27 cellular contexts compared by ENCODE assay signal in the genomic region with DNA sequence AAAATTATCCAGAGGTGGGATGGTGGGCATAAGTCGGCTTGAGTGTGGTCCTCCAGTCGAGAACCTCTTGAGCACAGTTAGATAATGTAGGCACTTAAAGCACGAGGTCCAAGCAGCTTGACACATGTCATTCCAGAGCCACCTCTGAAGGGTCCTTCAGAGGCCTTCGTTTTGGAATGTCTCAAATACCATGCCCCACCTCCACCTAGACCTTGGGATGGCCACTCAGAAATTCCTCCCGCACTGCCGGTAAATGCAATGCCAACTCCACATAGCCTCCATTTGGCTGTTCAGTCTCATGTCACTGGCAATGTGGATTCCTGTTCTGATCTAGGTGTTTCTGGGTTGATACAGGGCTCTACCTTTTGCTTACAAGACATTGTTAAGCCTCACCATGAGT. TPM values are rescaled to one million over a fixed set of nuclear protein-coding genes. Genes with fewer than 3 reads are reported as not detected.
"Had no signal": no experiment of that assay in that cellular context is flagged by ENCODE, and none has a peak within 500 bp of the region (broad histone marks: within the 10 kb centered on the region; RNA-seq: fewer than 3 reads in every experiment).

No MANE protein-coding gene starts in this region.

- H3K4me2 ChIP-seq: neural progenitor cell, smooth muscle cell had no signal

- H3K9me3 Mint-ChIP-seq: endodermal cell had no signal

- FAIRE-seq: colon, keratinocyte had no signal

- H3K4me1 ChIP-seq: gastrocnemius medialis, parathyroid adenoma, suprapubic skin, transverse colon had no signal

- ATAC-seq: esophagus mucosa; gastrocnemius medialis; left lobe of liver; mucosa of descending colon; natural killer cell treated with Interleukin-12 subunit alpha and Interleukin-12 subunit beta and Interleukin-15 and Interleukin-18, amount 100 ng/mL, for 72 hours; sciatic nerve; stimulated activated naive CD8-positive, alpha-beta T cell treated with anti-CD3 and anti-CD28 coated beads, Interleukin-15, amount 100 ng/mL, for 72 hours had no signal

- H3K27me3 Mint-ChIP-seq: dendritic cell treated with granulocyte-macrophage colony-stimulating factor and Interleukin-4, amounts not matched to agents 40 ng/mL and 50 ng/mL, for 4 days; naive B cell; natural killer cell treated with Interleukin-12 subunit alpha and Interleukin-12 subunit beta and Interleukin-15 and Interleukin-18, amount 100 ng/mL, for 72 hours; progenitor cell of endocrine pancreas; stimulated activated naive CD8-positive, alpha-beta T cell treated with anti-CD3 and anti-CD28 coated beads, Interleukin-15, amount 100 ng/mL, for 72 hours had no signal

- H3K9ac ChIP-seq: neural progenitor cell, parathyroid adenoma had no signal

- H2AFZ ChIP-seq: neural progenitor cell, parathyroid adenoma had no signal

- H3K4me3 ChIP-seq: gastrocnemius medialis, mucosa of descending colon, neural progenitor cell, smooth muscle cell, suprapubic skin, transverse colon had no signal

- H3K27me3 ChIP-seq: gastrocnemius medialis, neural progenitor cell, suprapubic skin, transverse colon had no signal

- H3K27ac Mint-ChIP-seq: dendritic cell treated with granulocyte-macrophage colony-stimulating factor and Interleukin-4, amounts not matched to agents 40 ng/mL and 50 ng/mL, for 4 days; endodermal cell; mesothelial cell of epicardium; natural killer cell treated with Interleukin-12 subunit alpha and Interleukin-12 subunit beta and Interleukin-15 and Interleukin-18, amount 100 ng/mL, for 72 hours; neural progenitor cell; progenitor cell of endocrine pancreas; stimulated activated naive CD8-positive, alpha-beta T cell treated with anti-CD3 and anti-CD28 coated beads, Interleukin-15, amount 100 ng/mL, for 72 hours had no signal

- H3K27ac ChIP-seq: epithelial cell of prostate, gastrocnemius medialis, neural progenitor cell, parathyroid adenoma, suprapubic skin, transverse colon had no signal

- H3K79me2 ChIP-seq: parathyroid adenoma had no signal

- H3K4me1 Mint-ChIP-seq: naive B cell; stimulated activated naive CD8-positive, alpha-beta T cell treated with anti-CD3 and anti-CD28 coated beads, Interleukin-15, amount 100 ng/mL, for 72 hours had no signal

- H3K4me3 Mint-ChIP-seq: dendritic cell treated with granulocyte-macrophage colony-stimulating factor and Interleukin-4, amounts not matched to agents 40 ng/mL and 50 ng/mL, for 4 days; endodermal cell; mesothelial cell of epicardium; naive B cell; natural killer cell treated with Interleukin-12 subunit alpha and Interleukin-12 subunit beta and Interleukin-15 and Interleukin-18, amount 100 ng/mL, for 72 hours; neural progenitor cell; stimulated activated naive CD8-positive, alpha-beta T cell treated with anti-CD3 and anti-CD28 coated beads, Interleukin-15, amount 100 ng/mL, for 72 hours had no signal

- H3K9me3 ChIP-seq: gastrocnemius medialis, mucosa of descending colon, suprapubic skin, transverse colon had no signal

- DNase-seq: effector CD8-positive, alpha-beta T cell; endodermal cell; gastrocnemius medialis; head of caudate nucleus; mucosa of descending colon; naive B cell; stimulated activated CD4-positive, alpha-beta T cell treated with anti-CD3 and anti-CD28 coated beads, Interleukin-12 subunit alpha, Interleukin-12 subunit beta, amount 100 ng/mL, for 4 hours; stimulated activated CD4-positive, alpha-beta T cell treated with anti-CD3 and anti-CD28 coated beads, Interleukin-1b, Interleukin-23, amount 100 ng/mL, for 48 hours; stimulated activated CD4-positive, alpha-beta T cell treated with anti-CD3 and anti-CD28 coated beads, Interleukin-4, amount 100 ng/mL, for 1 hour; stimulated activated CD8-positive, alpha-beta memory T cell treated with anti-CD3 and anti-CD28 coated beads, Interleukin-4, amount 100 ng/mL, for 48 hours; stimulated activated naive CD4-positive, alpha-beta T cell; stimulated activated naive CD8-positive, alpha-beta T cell treated with anti-CD3 and anti-CD28 coated beads, Interleukin-15, amount 100 ng/mL, for 72 hours; transverse colon had no signal

- H3K36me3 ChIP-seq: gastrocnemius medialis, neural progenitor cell had no signal

RNA-seq across cellular contexts. Expression of a gene that starts 43.9 kb away (rescaled TPM):
- total RNA-seq: natural killer cell treated with Interleukin-12 subunit alpha and Interleukin-12 subunit beta and Interleukin-15 and Interleukin-18, amount 100 ng/mL, for 72 hours had no signal
